29 cellular contexts compared by ENCODE assay signal in genomic region chr5:179905144-179905526, GRCh38. TPM values are rescaled to one million over a fixed set of nuclear protein-coding genes. Genes with fewer than 3 reads are reported as not detected.
DNase-seq lines count a peak whose midpoint lies in the region; ATAC-seq and TF ChIP-seq lines count a peak whose summit lies in the region.
"Had no signal": no experiment of that assay in that cellular context is flagged by ENCODE, and none has a peak within 500 bp of the region (broad histone marks: within the 10 kb centered on the region; RNA-seq: fewer than 3 reads in every experiment).

No MANE protein-coding gene starts in this region.

- intact Hi-C loops in natural killer cell (cut with micrococcal nuclease) = no loop called here
- intact Hi-C loops in head of caudate nucleus (cut with DNase I) = loop anchor here (5.0 kb wide), 3 partner anchors 48 to 182 kb away; partner anchors contain the start of genes MRNIP and RNF130

- H3K27ac Mint-ChIP-seq in natural killer cell treated with Interleukin-12 subunit alpha and Interleukin-12 subunit beta and Interleukin-15 and Interleukin-18, amount 100 ng/mL, for 72 hours = peak overlapping the region; percentile 27 to 77
- peak overlapping the region in 1 of 2 donors; percentile 68 for H3K27ac Mint-ChIP-seq in natural killer cell
- no peak overlapping the region for H3K27ac Mint-ChIP-seq in endothelial cell (ENCODE audit: unreplicated experiment)
- H3K27ac Mint-ChIP-seq in activated CD8-positive, alpha-beta memory T cell treated with anti-CD3 and anti-CD28 coated beads, Interleukin-2, amount 10 ng/mL, durations not matched to agents 7 days and 5 days = no peak overlapping the region
- H3K27ac Mint-ChIP-seq: activated CD4-positive, alpha-beta memory T cell treated with anti-CD3 and anti-CD28 coated beads for 36 hours; endodermal cell; mesothelial cell of epicardium had no signal

- H3K27me3 Mint-ChIP-seq in natural killer cell treated with Interleukin-12 subunit alpha and Interleukin-12 subunit beta and Interleukin-15 and Interleukin-18, amount 100 ng/mL, for 72 hours = no peaks in the 10 kb centered on the region
- H3K27me3 Mint-ChIP-seq in natural killer cell (ENCODE audit: low read depth in 2 of 2) (no peaks in the 10 kb centered on the region), endothelial cell (ENCODE audit: unreplicated experiment) (peaks cover 3% of the 10 kb centered on the region)
- no peaks in the 10 kb centered on the region for H3K27me3 Mint-ChIP-seq in activated CD8-positive, alpha-beta memory T cell treated with anti-CD3 and anti-CD28 coated beads, Interleukin-2, amount 10 ng/mL, durations not matched to agents 7 days and 5 days
- H3K27me3 Mint-ChIP-seq: activated CD4-positive, alpha-beta memory T cell treated with anti-CD3 and anti-CD28 coated beads for 36 hours; activated naive CD8-positive, alpha-beta T cell treated with anti-CD3 and anti-CD28 coated beads, Interleukin-2, amount 10 ng/mL, durations not matched to agents 7 days and 5 days; CD4-positive, CD25-positive, alpha-beta regulatory T cell; naive thymus-derived CD4-positive, alpha-beta T cell had no signal

- no peak for ATAC-seq in natural killer cell treated with Interleukin-12 subunit alpha and Interleukin-12 subunit beta and Interleukin-15 and Interleukin-18, amount 100 ng/mL, for 72 hours
- ATAC-seq in natural killer cell (no peak), GM21737 (IDR thresholded peaks at IDR 0.05; ENCODE audit: unreplicated experiment) (no peak)
- no peak for ATAC-seq in activated CD8-positive, alpha-beta memory T cell treated with anti-CD3 and anti-CD28 coated beads, Interleukin-2, amount 10 ng/mL, durations not matched to agents 7 days and 5 days
- ATAC-seq: gastroesophageal sphincter; naive thymus-derived CD4-positive, alpha-beta T cell; Panc1; pancreas had no signal

- TF ChIP-seq CTCF in natural killer cell (IDR thresholded peaks at IDR 0.05) (no peak), endothelial cell (IDR thresholded peaks at IDR 0.05; ENCODE audit: unreplicated experiment) (no peak)

- CTCF ChIA-PET in activated CD8-positive, alpha-beta memory T cell treated with anti-CD3 and anti-CD28 coated beads, Interleukin-2, amount 10 ng/mL, durations not matched to agents 7 days and 5 days (lab: Charles Lee) = interaction anchor here (1.5 to 5.3 kb wide), 2 partner anchors 103 to 109 kb away, joined by 3 to 29 read pairs; no protein-coding TSS in a partner anchor

- no peaks in the 10 kb centered on the region for H3K36me3 Mint-ChIP-seq in natural killer cell treated with Interleukin-12 subunit alpha and Interleukin-12 subunit beta and Interleukin-15 and Interleukin-18, amount 100 ng/mL, for 72 hours
- H3K36me3 Mint-ChIP-seq in natural killer cell (no peaks in the 10 kb centered on the region), endothelial cell (ENCODE audit: low read depth, unreplicated experiment) (peaks cover 22% of the 10 kb centered on the region)
- peaks cover 5% of the 10 kb centered on the region for H3K36me3 Mint-ChIP-seq in activated CD8-positive, alpha-beta memory T cell treated with anti-CD3 and anti-CD28 coated beads, Interleukin-2, amount 10 ng/mL, durations not matched to agents 7 days and 5 days

- H3K4me1 Mint-ChIP-seq in natural killer cell treated with Interleukin-12 subunit alpha and Interleukin-12 subunit beta and Interleukin-15 and Interleukin-18, amount 100 ng/mL, for 72 hours (ENCODE audit: low read depth in 2 of 2) = peaks cover 8 to 21% of the 10 kb centered on the region in 2 donors
- H3K4me1 Mint-ChIP-seq in natural killer cell (peaks cover 10 to 27% of the 10 kb centered on the region in 2 donors), endothelial cell (ENCODE audit: unreplicated experiment) (peaks cover 10% of the 10 kb centered on the region)
- H3K4me1 Mint-ChIP-seq in activated CD8-positive, alpha-beta memory T cell treated with anti-CD3 and anti-CD28 coated beads, Interleukin-2, amount 10 ng/mL, durations not matched to agents 7 days and 5 days = peaks cover 18% of the 10 kb centered on the region
- H3K4me1 Mint-ChIP-seq: endodermal cell had no signal

- no peaks in the 10 kb centered on the region for H3K9me3 Mint-ChIP-seq in natural killer cell treated with Interleukin-12 subunit alpha and Interleukin-12 subunit beta and Interleukin-15 and Interleukin-18, amount 100 ng/mL, for 72 hours
- H3K9me3 Mint-ChIP-seq in natural killer cell (no peaks in the 10 kb centered on the region), endothelial cell (ENCODE audit: unreplicated experiment) (no peaks in the 10 kb centered on the region)
- H3K9me3 Mint-ChIP-seq in activated CD8-positive, alpha-beta memory T cell treated with anti-CD3 and anti-CD28 coated beads, Interleukin-2, amount 10 ng/mL, durations not matched to agents 7 days and 5 days (ENCODE audit: low read depth) = no peaks in the 10 kb centered on the region
- H3K9me3 Mint-ChIP-seq: activated CD4-positive, alpha-beta memory T cell treated with anti-CD3 and anti-CD28 coated beads for 36 hours; activated naive CD8-positive, alpha-beta T cell treated with anti-CD3 and anti-CD28 coated beads, Interleukin-2, amount 10 ng/mL, durations not matched to agents 7 days and 5 days; CD4-positive, CD25-positive, alpha-beta regulatory T cell; endodermal cell; mesothelial cell of epicardium; naive thymus-derived CD4-positive, alpha-beta T cell had no signal

- DNase-seq in natural killer cell treated with Interleukin-12 subunit alpha and Interleukin-12 subunit beta and Interleukin-15 and Interleukin-18, amount 100 ng/mL, for 72 hours (ENCODE audit: low spot score) = no peak
- DNase-seq in natural killer cell (no peak), MV-4-11 (lab: John Stamatoyannopoulos, UW) (peak; percentile 12), endothelial cell (ENCODE audit: low spot score) (no peak), head of caudate nucleus (no peak), AG08396 (ENCODE audit: low spot score) (no peak)
- DNase-seq in activated CD8-positive, alpha-beta memory T cell treated with anti-CD3 and anti-CD28 coated beads, Interleukin-2, amount 10 ng/mL, durations not matched to agents 7 days and 5 days = no peak
- DNase-seq: activated CD4-positive, alpha-beta memory T cell treated with anti-CD3 and anti-CD28 coated beads for 36 hours; activated CD4-positive, CD25-positive, alpha-beta regulatory T cell treated with anti-CD3 and anti-CD28 coated beads, Interleukin-2, amount 50 U/mL, for 72 hours; activated naive CD8-positive, alpha-beta T cell treated with anti-CD3 and anti-CD28 coated beads, Interleukin-2, amount 10 ng/mL, durations not matched to agents 7 days and 5 days; caudate nucleus; CD4-positive, CD25-positive, alpha-beta regulatory T cell; cortex of kidney; endodermal cell; left ventricle myocardium inferior; naive thymus-derived CD4-positive, alpha-beta T cell; NCI-H1092; NCI-H1694 treated with DMSO at 0.1 percent for 48 hours; NCI-H2171; NCI-H510A treated with DMSO at 0.1 percent for 48 hours; pancreas; SHP77; stimulated activated CD4-positive, alpha-beta T cell treated with anti-CD3 and anti-CD28 coated beads, Interleukin-4, amount 100 ng/mL, for 1 hour; T1000; trophoblast cell had no signal

- H3K4me3 Mint-ChIP-seq in natural killer cell treated with Interleukin-12 subunit alpha and Interleukin-12 subunit beta and Interleukin-15 and Interleukin-18, amount 100 ng/mL, for 72 hours = no peak overlapping the region
- H3K4me3 Mint-ChIP-seq in natural killer cell (no peak overlapping the region), endothelial cell (ENCODE audit: unreplicated experiment) (peak overlapping the region; percentile 1)
- H3K4me3 Mint-ChIP-seq in activated CD8-positive, alpha-beta memory T cell treated with anti-CD3 and anti-CD28 coated beads, Interleukin-2, amount 10 ng/mL, durations not matched to agents 7 days and 5 days = no peak overlapping the region

RNA-seq across cellular contexts. Expression of gene TBC1D9B, which starts 2.6 kb away (rescaled TPM):
- total RNA-seq in natural killer cell treated with Interleukin-12 subunit alpha and Interleukin-12 subunit beta and Interleukin-15 and Interleukin-18, amount 100 ng/mL, for 72 hours = 100 to 1,000 TPM; 114 to 151 TPM
- total RNA-seq in natural killer cell (100 to 1,000 TPM; 102 to 115 (median 113) TPM), endothelial cell (ENCODE audit: unreplicated experiment) (138 TPM)
- total RNA-seq in activated CD8-positive, alpha-beta memory T cell treated with anti-CD3 and anti-CD28 coated beads, Interleukin-2, amount 10 ng/mL, durations not matched to agents 7 days and 5 days = 10 to 100 TPM; 71.6 to 83.3 TPM

RNA-seq across cellular contexts. Expression of gene MRNIP, which starts 46.5 kb away (rescaled TPM):
- 10 to 100 TPM; 15.9 to 25.2 TPM for total RNA-seq in natural killer cell treated with Interleukin-12 subunit alpha and Interleukin-12 subunit beta and Interleukin-15 and Interleukin-18, amount 100 ng/mL, for 72 hours
- 10 to 100 TPM; 19.7 to 40.2 (median 25.4) TPM for total RNA-seq in natural killer cell
- total RNA-seq in endothelial cell (ENCODE audit: unreplicated experiment) = 38.5 TPM
- total RNA-seq in activated CD8-positive, alpha-beta memory T cell treated with anti-CD3 and anti-CD28 coated beads, Interleukin-2, amount 10 ng/mL, durations not matched to agents 7 days and 5 days = 10 to 100 TPM; 20.2 to 21.4 TPM

Comparison
In these comparisons a context has a peak if more than half of its experiments do, and no peak if none do; other contexts are left out.
1. H3K27ac Mint-ChIP-seq: peak in natural killer cell treated with Interleukin-12 subunit alpha and Interleukin-12 subunit beta and Interleukin-15 and Interleukin-18, amount 100 ng/mL, for 72 hours (2 of 2); none in endothelial cell (single experiment) and activated CD8-positive, alpha-beta memory T cell treated with anti-CD3 and anti-CD28 coated beads, Interleukin-2, amount 10 ng/mL, durations not matched to agents 7 days and 5 days (single experiment).